Comparison of ENCODE assay signal across 1 cellular context in genomic region chr17:59844884-59845594, GRCh38.
TF ChIP-seq lines count a peak whose summit lies in the region.

No MANE protein-coding gene starts in this region.

TF ChIP-seq in K562, 482 proteins besides CTCF, POLR2A, EP300 and RAD21 (continued from another document and continues in another):
- TF ChIP-seq IFI16 (CRISPR knock-in tag; IDR thresholded peaks at IDR 0.05), result no peak
- TF ChIP-seq NR0B1 (IDR thresholded peaks at IDR 0.05; ENCODE audit: partially characterized antibody), result no peak
- TF ChIP-seq FIP1L1 (IDR thresholded peaks at IDR 0.05; ENCODE audit: low read depth, low read length, poor library complexity, severe bottlenecking), result no peak
- TF ChIP-seq BCL6 (CRISPR knock-in tag; IDR thresholded peaks at IDR 0.05), result no peak
- no peak for TF ChIP-seq L3MBTL2 (IDR thresholded peaks at IDR 0.05)
- no peak for TF ChIP-seq SRSF3 (IDR thresholded peaks at IDR 0.05; ENCODE audit: insufficient read depth, low read length)
- no peak for TF ChIP-seq FOXK2 (conservative IDR thresholded peaks at IDR 0.05 in 1 of 2, IDR thresholded peaks at IDR 0.05 in 1 of 2; ENCODE audit: low read depth in 2 of 2)
- no peak for TF ChIP-seq ZBTB2 (IDR thresholded peaks at IDR 0.05)
- TF ChIP-seq ZBTB33 (CRISPR knock-in tag; IDR thresholded peaks at IDR 0.05), result no peak
- no peak for TF ChIP-seq MEF2D (tag; conservative IDR thresholded peaks at IDR 0.05; ENCODE audit: low read depth)
- no peak for TF ChIP-seq CREB3 (tag; conservative IDR thresholded peaks at IDR 0.05; ENCODE audit: low read depth)
- TF ChIP-seq HCFC1 (IDR thresholded peaks at IDR 0.05; ENCODE audit: low read depth, low read length), result no peak
- no peak for TF ChIP-seq IRF1 (CRISPR knock-in tag; IDR thresholded peaks at IDR 0.05; ENCODE audit: borderline replicate concordance)
- no peak for TF ChIP-seq FOXP1 (CRISPR knock-in tag; IDR thresholded peaks at IDR 0.05)
- no peak for TF ChIP-seq RBM22 (IDR thresholded peaks at IDR 0.05; ENCODE audit: low read depth, low read length, poor library complexity, severe bottlenecking)
- no peak for TF ChIP-seq ZNF695 (CRISPR knock-in tag; IDR thresholded peaks at IDR 0.05)
- no peak for TF ChIP-seq CBX2 (IDR thresholded peaks at IDR 0.05; ENCODE audit: insufficient read depth, low read length, poor library complexity, severe bottlenecking)
- no peak for TF ChIP-seq HNRNPK (IDR thresholded peaks at IDR 0.05; ENCODE audit: low read depth, low read length, poor library complexity, severe bottlenecking)
- peak; percentile 17; the same call in 1 of the 2 replicates for TF ChIP-seq POLR2AphosphoS5 (IDR thresholded peaks at IDR 0.05; ENCODE audit: control insufficient read depth, insufficient read depth, low read depth, low read length)
- no peak for TF ChIP-seq CBFA2T2 (conservative IDR thresholded peaks at IDR 0.05)
- no peak for TF ChIP-seq ZBTB26 (CRISPR knock-in tag; IDR thresholded peaks at IDR 0.05)
- no peak for TF ChIP-seq AFF4 (CRISPR knock-in tag; IDR thresholded peaks at IDR 0.05)
- TF ChIP-seq PRMT5 (CRISPR knock-in tag; IDR thresholded peaks at IDR 0.05), result no peak
- no peak for TF ChIP-seq TFE3 (CRISPR knock-in tag; IDR thresholded peaks at IDR 0.05)
- TF ChIP-seq ZZZ3 (IDR thresholded peaks at IDR 0.05), result no peak
- no peak for TF ChIP-seq ZNF354B (CRISPR knock-in tag; IDR thresholded peaks at IDR 0.05)
- TF ChIP-seq HDAC3 (IDR thresholded peaks at IDR 0.05; ENCODE audit: borderline replicate concordance, partially characterized antibody), result no peak
- TF ChIP-seq ID3 (CRISPR knock-in tag; IDR thresholded peaks at IDR 0.05), result no peak
- TF ChIP-seq ID3 (tag; IDR thresholded peaks at IDR 0.05), result no peak
- TF ChIP-seq NCOA4 (IDR thresholded peaks at IDR 0.05; ENCODE audit: partially characterized antibody), result no peak
- TF ChIP-seq ETV1 (tag; conservative IDR thresholded peaks at IDR 0.05; ENCODE audit: low read depth), result no peak
- peak; percentile 85 for TF ChIP-seq HBP1 (CRISPR knock-in tag; IDR thresholded peaks at IDR 0.05)
- no peak for TF ChIP-seq PHB (CRISPR knock-in tag; IDR thresholded peaks at IDR 0.05)
- TF ChIP-seq KDM4B (IDR thresholded peaks at IDR 0.05; ENCODE audit: borderline replicate concordance in 2 of 2, low read depth in 1 of 2), result no peak
- no peak for TF ChIP-seq TBP (optimal IDR thresholded peaks at IDR 0.05; ENCODE audit: low read depth, low read length)
- TF ChIP-seq ARID1B (IDR thresholded peaks at IDR 0.05), result no peak
- TF ChIP-seq POLR3G (IDR thresholded peaks at IDR 0.05; ENCODE audit: extremely low read depth, insufficient read length, insufficient replicate concordance), result no peak
- TF ChIP-seq ZNF830 (CRISPR knock-in tag; IDR thresholded peaks at IDR 0.05), result 0 out of 2 replicates have a peak, but pooled peaks have one; percentile 59
- TF ChIP-seq NFATC3 (IDR thresholded peaks at IDR 0.05), result no peak
- TF ChIP-seq FOXJ3 (CRISPR knock-in tag; IDR thresholded peaks at IDR 0.05), result no peak
- TF ChIP-seq TEAD4 (IDR thresholded peaks at IDR 0.05; ENCODE audit: low read length), result no peak
- TF ChIP-seq TEAD4 (CRISPR knock-in tag; IDR thresholded peaks at IDR 0.05; ENCODE audit: borderline replicate concordance), result no peak
- no peak for TF ChIP-seq ZSCAN32 (CRISPR knock-in tag; IDR thresholded peaks at IDR 0.05)
- no peak for TF ChIP-seq MCM3 (IDR thresholded peaks at IDR 0.05)
- no peak for TF ChIP-seq NFRKB (IDR thresholded peaks at IDR 0.05; ENCODE audit: low read depth)
- no peak for TF ChIP-seq GTF3C2 (IDR thresholded peaks at IDR 0.05; ENCODE audit: borderline replicate concordance, extremely low read depth, insufficient read length)
- no peak for TF ChIP-seq ELF2 (CRISPR knock-in tag; IDR thresholded peaks at IDR 0.05)
- TF ChIP-seq SMAD3 (CRISPR knock-in tag; conservative IDR thresholded peaks at IDR 0.05), result no peak
- TF ChIP-seq RNF2 (IDR thresholded peaks at IDR 0.05), result no peak
- TF ChIP-seq ZC3H11A (IDR thresholded peaks at IDR 0.05; ENCODE audit: low read depth, low read length), result no peak
- no peak for TF ChIP-seq ESRRB (CRISPR knock-in tag; IDR thresholded peaks at IDR 0.05; ENCODE audit: borderline replicate concordance)
- peak; percentile 64 for TF ChIP-seq POLR2H (tag; IDR thresholded peaks at IDR 0.05; ENCODE audit: low read depth)
